21 cellular contexts compared by ENCODE assay signal in genomic region chr4:6770581-6771228, GRCh38. TPM values are rescaled to one million over a fixed set of nuclear protein-coding genes. Genes with fewer than 3 reads are reported as not detected.
DNase-seq lines count a peak whose midpoint lies in the region; ATAC-seq, FAIRE-seq and TF ChIP-seq lines count a peak whose summit lies in the region.
"Had no signal": no experiment of that assay in that cellular context is flagged by ENCODE, and none has a peak within 500 bp of the region (broad histone marks: within the 10 kb centered on the region; RNA-seq: fewer than 3 reads in every experiment).

No MANE protein-coding gene starts in this region.

- dilution Hi-C loops in IMR-90 (cut with HindIII; ENCODE audit: low sequenced_read_pairs, unreplicated experiment) = no loop called here

- intact Hi-C loops in IMR-90 (cut with micrococcal nuclease) (no loop called here), K562 (cut with micrococcal nuclease) (no loop called here), spleen (cut with DNase I; ENCODE audit: low total_unique reads) (no loop called here)

- H3K4ac ChIP-seq in IMR-90 (ENCODE audit: low read depth, low read length) = no peak overlapping the region

- no peaks in the 10 kb centered on the region for H3K36me3 ChIP-seq in IMR-90 (ENCODE audit: control insufficient read depth, insufficient read depth, low read length)
- H3K36me3 ChIP-seq in K562 (ENCODE audit: control insufficient read depth, insufficient read depth, low read length) = no peaks in the 10 kb centered on the region
- H3K36me3 ChIP-seq in spleen = no peaks in the 10 kb centered on the region
- H3K36me3 ChIP-seq: cardiac muscle cell, WERI-Rb-1 had no signal

- H3K14ac ChIP-seq in IMR-90 (replicated peaks; ENCODE audit: low read depth, low read length) = no peak overlapping the region

- H2AK5ac ChIP-seq in IMR-90 (ENCODE audit: low read depth, low read length) = no peak overlapping the region

- FAIRE-seq in K562 (lab: Jason Lieb, UNC) = no peak
- FAIRE-seq: D721Med had no signal

- TF ChIP-seq CTCF in IMR-90 (conservative IDR thresholded peaks at IDR 0.05; ENCODE audit: low read depth, low read length) (no peak), K562 (IDR thresholded peaks at IDR 0.05 in 2 of 3, conservative IDR thresholded peaks at IDR 0.05 in 1 of 3; ENCODE audit: insufficient read depth in 2 of 3, low read depth in 1 of 3, low read length in 3 of 3) (no peak), spleen (IDR thresholded peaks at IDR 0.05 in 8 of 11, conservative IDR thresholded peaks at IDR 0.05 in 3 of 11) (no peak)

- DNase-seq in IMR-90 = no peak
- no peak for DNase-seq in K562 (ENCODE audit: extremely low read depth in 1 of 4, low spot score in 3 of 4)
- peak; percentile 63 for DNase-seq in myocyte (ENCODE audit: low read depth)
- DNase-seq in spleen = peak; percentile 21
- DNase-seq in middle frontal gyrus (ENCODE audit: extremely low spot score, low spot score) = no peak
- DNase-seq: activated CD4-positive, alpha-beta T cell treated with anti-CD3 and anti-CD28 coated beads, Interleukin-2, amount 10 ng/mL, durations not matched to agents 7 days and 5 days; activated naive CD4-positive, alpha-beta T cell treated with anti-CD3 and anti-CD28 coated beads, Interleukin-2, amount 50 U/mL, for 16 hours; H9; NCI-H1048; NCI-H187 treated with DMSO at 0.1 percent for 48 hours; NCI-H2227 treated with DMSO at 0.1 percent for 48 hours; NCI-H748 treated with DMSO at 0.1 percent for 48 hours; nephron progenitor cell; T-helper 9 cell; WERI-Rb-1 had no signal

- no peak for ATAC-seq in IMR-90 (ENCODE audit: low read depth)
- no peak for ATAC-seq in K562
- ATAC-seq in GM21381 (IDR thresholded peaks at IDR 0.05; ENCODE audit: unreplicated experiment) = no peak
- no peak for ATAC-seq in HG03045 (IDR thresholded peaks at IDR 0.05; ENCODE audit: unreplicated experiment)
- ATAC-seq: stimulated activated memory B cell treated with anti-CD40 and anti-IgM and Interleukin-4, amounts not matched to agents 10 μg/mL and 1 μg/mL and 100 μg/mL, for 72 hours had no signal

- H4K8ac ChIP-seq in IMR-90 (ENCODE audit: low read depth in 2 of 2, low read length in 2 of 2) = no peak overlapping the region

- TF ChIP-seq POLR2A in IMR-90 (IDR thresholded peaks at IDR 0.05; ENCODE audit: low read depth, low read length) = no peak
- no peak for TF ChIP-seq POLR2A in K562 (conservative IDR thresholded peaks at IDR 0.05)
- TF ChIP-seq POLR2A in spleen (IDR thresholded peaks at IDR 0.05) = no peak

- H2AFZ ChIP-seq in IMR-90 (replicated peaks; ENCODE audit: low read length, poor library complexity) = peak overlapping the region; percentile 25
- H2AFZ ChIP-seq in K562 (ENCODE audit: low read depth, low read length) = no peak overlapping the region

- no peak overlapping the region for H3K23ac ChIP-seq in IMR-90 (ENCODE audit: low read depth, low read length)

- no peak for TF ChIP-seq EP300 in K562 (IDR thresholded peaks at IDR 0.05; ENCODE audit: low read length)

- H2BK5ac ChIP-seq in IMR-90 (ENCODE audit: low read depth, low read length, poor library complexity, severe bottlenecking) = no peak overlapping the region

- no TSS peak for BruUV-seq in IMR-90 (replicated peaks; lab: Mats Ljungman, UMichigan)
- no TSS peak for BruUV-seq in K562 (replicated peaks; lab: Mats Ljungman, UMichigan)

- CTCF ChIA-PET in IMR-90 (lab: Yijun Ruan, JAX) (interaction anchor here (0.6 kb wide), 1 partner anchor 22 kb away, joined by 3 read pairs; no protein-coding TSS in a partner anchor), K562 (lab: Yijun Ruan, JAX; ENCODE audit: low intra/inter-chr PET ratio) (no interaction called here)

- H3K56ac ChIP-seq in IMR-90 (ENCODE audit: extremely low read depth, insufficient read depth, low read length) = no peak overlapping the region

- H3K4me2 ChIP-seq in IMR-90 (ENCODE audit: low read depth, low read length) (no peak overlapping the region), K562 (ENCODE audit: insufficient read depth, low read length) (no peak overlapping the region)

- no peaks in the 10 kb centered on the region for H3K9me1 ChIP-seq in IMR-90 (ENCODE audit: insufficient read depth, low read length)
- no peaks in the 10 kb centered on the region for H3K9me1 ChIP-seq in K562 (ENCODE audit: control insufficient read depth, insufficient read depth, low read length)

- H3K9me3 ChIP-seq in IMR-90 (ENCODE audit: control insufficient read depth, insufficient read depth, low read length) (no peaks in the 10 kb centered on the region; the same call in 1 of the 2 replicates), K562 (replicated peaks; ENCODE audit: control insufficient read depth, insufficient read depth, low read depth, low read length) (no peaks in the 10 kb centered on the region), spleen (no peaks in the 10 kb centered on the region)

- no peak overlapping the region for H4K5ac ChIP-seq in IMR-90 (ENCODE audit: low read depth, low read length)

- in situ Hi-C loops in IMR-90 (cut with MboI; ENCODE audit: low sequenced_read_pairs) = no loop called here
- in situ Hi-C loops in K562 (cut with MboI) = no loop called here

- H4K20me1 ChIP-seq in IMR-90 (ENCODE audit: insufficient read depth, low read length) (no peaks in the 10 kb centered on the region), K562 (replicated peaks; ENCODE audit: control insufficient read depth, insufficient read depth, low read length) (no peaks in the 10 kb centered on the region)

- no peak overlapping the region for H4K91ac ChIP-seq in IMR-90 (ENCODE audit: insufficient read depth, low read depth, low read length)

- H2BK15ac ChIP-seq in IMR-90 (ENCODE audit: low read depth, low read length) = no peak overlapping the region

- POLR2A ChIA-PET in IMR-90 (lab: Charles Lee; ENCODE audit: unreplicated experiment) (no interaction called here), K562 (lab: Yijun Ruan, JAX) (interaction anchor here (2.3 to 3.3 kb wide), 2 partner anchors 10 to 11 kb away, joined by 8 to 30 read pairs; partner anchors contain the start of gene KIAA0232)

- H2BK20ac ChIP-seq in IMR-90 (ENCODE audit: low read depth, low read length) = no peak overlapping the region

- H3K27me3 ChIP-seq in IMR-90 (ENCODE audit: control insufficient read depth, insufficient read depth, low read length) (peaks cover 23% of the 10 kb centered on the region), K562 (ENCODE audit: control insufficient read depth in 2 of 2, insufficient read depth in 2 of 2, low read length in 2 of 2) (0 out of 5 replicates have a peak, but pooled peaks cover 0 to 8% of the 10 kb centered on the region in 2 experiments), spleen (replicated peaks in 1 of 7) (no peaks in the 10 kb centered on the region)

- no peaks in the 10 kb centered on the region for H3K79me1 ChIP-seq in IMR-90 (ENCODE audit: low read depth in 1 of 2, low read length in 2 of 2)

- H2AK9ac ChIP-seq in IMR-90 (replicated peaks; ENCODE audit: low read depth, low read length, poor library complexity) = no peak overlapping the region

- TF ChIP-seq RAD21 in IMR-90 (IDR thresholded peaks at IDR 0.05; ENCODE audit: low read length) (no peak), K562 (CRISPR knock-in tag; conservative IDR thresholded peaks at IDR 0.05 in 1 of 2, IDR thresholded peaks at IDR 0.05 in 1 of 2) (no peak)

- H3K79me2 ChIP-seq in K562 (ENCODE audit: control insufficient read depth, insufficient read depth, low read length) = no peaks in the 10 kb centered on the region

- H2BK120ac ChIP-seq in IMR-90 (ENCODE audit: low read depth, low read length) = no peak overlapping the region

- H3K4me3 ChIP-seq in IMR-90 (ENCODE audit: insufficient read depth, low read depth, low read length) (no peak overlapping the region), K562 (no peak overlapping the region), spleen (no peak overlapping the region)
- H3K4me3 ChIP-seq: cardiac muscle cell, skin epidermis had no signal

- no peak overlapping the region for H3K18ac ChIP-seq in IMR-90 (ENCODE audit: low read depth, low read length)

- H3K4me1 ChIP-seq in IMR-90 (ENCODE audit: control insufficient read depth, insufficient read depth, low read length) = peaks cover 3% of the 10 kb centered on the region
- H3K4me1 ChIP-seq in K562 (replicated peaks in 1 of 2; ENCODE audit: control insufficient read depth in 2 of 2, insufficient read depth in 2 of 2, low read length in 2 of 2) = peaks cover 12 to 20% of the 10 kb centered on the region in 2 experiments
- peaks cover 0 to 28% (median 18%) of the 10 kb centered on the region in 6 donors for H3K4me1 ChIP-seq in spleen

- H3K9ac ChIP-seq in IMR-90 (ENCODE audit: low read depth, low read length) = no peak overlapping the region
- H3K9ac ChIP-seq in K562 (ENCODE audit: insufficient read depth in 1 of 2, low read depth in 2 of 2, low read length in 2 of 2) = peak overlapping the region in 1 of 2 experiments; percentile 48; a peak in 1 of 4 replicates

- WGBS in IMR-90 (ENCODE audit: extremely low coverage in 2 of 2, insufficient read length in 1 of 2), 2 experiments = 83% methylated on average over 1 of the region's 7 CpGs; no CpG with 5 or more reads in 1 of the 2 experiments
- 37% methylated on average over 7 of the region's 7 CpGs for WGBS in K562 (ENCODE audit: insufficient coverage, low coverage, missing lambda C conversion rate)
- 92 to 97% (median 95%) methylated on average over 6 to 7 of the region's 7 CpGs for WGBS in spleen, 5 donors

- H3K27ac ChIP-seq in IMR-90 (ENCODE audit: insufficient read depth, low read length) (no peak overlapping the region), K562 (ENCODE audit: extremely low read depth, low read depth, low read length) (no peak overlapping the region), spleen (no peak overlapping the region)
- H3K27ac ChIP-seq: cardiac muscle cell, WERI-Rb-1 had no signal

RNA-seq across cellular contexts. Expression of gene KIAA0232, which starts 11.8 kb away (rescaled TPM):
- total RNA-seq in IMR-90 (2012; rRNA removed) (19.5 and 23.1 TPM in 2 replicates), K562 (2014; rRNA removed) (9.0 and 9.5 TPM in 2 replicates), K562 (2014; rRNA removed; fragmentation: Illumina TruSeq; extraction: Trizol) (16.0 and 18.7 TPM in 2 replicates), K562 (2015; rRNA removed; fragmentation: Illumina TruSeq; extraction: Trizol) (13.0 and 13.6 TPM in 2 replicates), K562 (2021) (14.7 TPM in 2 replicates), myocyte (64.2 and 73.7 TPM in 2 replicates), spleen (10 to 100 TPM; 28.0 to 50.6 (median 46.7) TPM)
- polyA plus RNA-seq in IMR-90 (2012; rRNA removed) (5.8 and 6.8 TPM in 2 replicates), K562 (2011; rRNA removed) (17.4 and 17.9 TPM in 2 replicates), K562 (2014; fragmentation: Illumina TruSeq; extraction: Trizol) (11.8 and 13.0 TPM in 2 replicates), K562 (2014; fragmentation: Nextera tagmentation; extraction: Ambion mirVana) (1 to 10 TPM; 3.5 to 4.2 TPM), K562 (2014; rRNA removed) (10.1 and 11.9 TPM in 2 replicates), spleen (1 to 10 TPM; 3.2 to 5.9 (median 3.3) TPM)
- 1.8 and 4.3 TPM in 2 replicates for polyA plus RNA-seq in IMR-90 (2012; cell fraction: cytosol; rRNA removed)
- polyA plus RNA-seq in IMR-90 (2012; cell fraction: nucleus; rRNA removed; ENCODE audit: low replicate concordance) = 3.7 and 10.2 TPM in 2 replicates
- total RNA-seq in K562 (2011; cell fraction: chromatin; rRNA removed; ENCODE audit: low replicate concordance) = 83.2 and 85.7 TPM in 2 replicates
- total RNA-seq in K562 (2011; cell fraction: nucleolus; rRNA removed) = 15.8 and 19.9 TPM in 2 replicates
- 25.1 and 27.5 TPM in 2 replicates for total RNA-seq in K562 (2011; cell fraction: nucleoplasm; rRNA removed)
- 6.1 and 8.0 TPM in 2 replicates for polyA plus RNA-seq in K562 (2011; cell fraction: cytosol; rRNA removed)
- polyA plus RNA-seq in K562 (2011; cell fraction: nucleus; rRNA removed) = 14.6 and 18.0 TPM in 2 replicates
- polyA plus RNA-seq in K562 (2012) = 7.9 and 12.6 TPM in 2 replicates
- polyA minus RNA-seq in K562 (2011; rRNA and poly(A)+ RNA removed) = 26.5 and 30.1 TPM in 2 replicates
- polyA minus RNA-seq in K562 (2011; cell fraction: cytosol; rRNA and poly(A)+ RNA removed) = 7.4 and 10.6 TPM in 2 replicates
- polyA minus RNA-seq in K562 (2011; cell fraction: nucleus; rRNA and poly(A)+ RNA removed) = 15.9 and 24.1 TPM in 2 replicates
- 16.5 TPM for polyA plus RNA-seq in myocyte (2012)

RNA-seq across cellular contexts. Expression of gene BLOC1S4, which starts 54.7 kb away (rescaled TPM):
- 8.8 and 13.3 TPM in 2 replicates for total RNA-seq in IMR-90 (2012; rRNA removed)
- 22.1 and 24.2 TPM in 2 replicates for polyA plus RNA-seq in IMR-90 (2012; rRNA removed)
- polyA plus RNA-seq in IMR-90 (2012; cell fraction: cytosol; rRNA removed) = 7.3 and 27.7 TPM in 2 replicates
- polyA plus RNA-seq in IMR-90 (2012; cell fraction: nucleus; rRNA removed; ENCODE audit: low replicate concordance) = 8.6 and 17.4 TPM in 2 replicates
- 9.9 and 18.6 TPM in 2 replicates for total RNA-seq in K562 (2011; cell fraction: chromatin; rRNA removed; ENCODE audit: low replicate concordance)
- total RNA-seq in K562 (2011; cell fraction: nucleolus; rRNA removed) = 25.1 and 30.5 TPM in 2 replicates
- 18.3 and 23.1 TPM in 2 replicates for total RNA-seq in K562 (2011; cell fraction: nucleoplasm; rRNA removed)
- 31.6 and 38.3 TPM in 2 replicates for total RNA-seq in K562 (2014; rRNA removed)
- 10.0 and 11.2 TPM in 2 replicates for total RNA-seq in K562 (2014; rRNA removed; fragmentation: Illumina TruSeq; extraction: Trizol)
- total RNA-seq in K562 (2015; rRNA removed; fragmentation: Illumina TruSeq; extraction: Trizol) = 10.5 and 10.8 TPM in 2 replicates
- total RNA-seq in K562 (2021) = 29.4 and 31.1 TPM in 2 replicates
- polyA plus RNA-seq in K562 (2011; rRNA removed) = 21.0 and 25.5 TPM in 2 replicates
- polyA plus RNA-seq in K562 (2011; cell fraction: cytosol; rRNA removed) = 27.6 and 61.0 TPM in 2 replicates
- 14.4 and 23.7 TPM in 2 replicates for polyA plus RNA-seq in K562 (2011; cell fraction: nucleus; rRNA removed)
- 20.7 and 24.2 TPM in 2 replicates for polyA plus RNA-seq in K562 (2012)
- 10.3 and 15.0 TPM in 2 replicates for polyA plus RNA-seq in K562 (2014; fragmentation: Illumina TruSeq; extraction: Trizol)
- polyA plus RNA-seq in K562 (2014; fragmentation: Nextera tagmentation; extraction: Ambion mirVana) = 1 to 10 TPM; 3.1 to 3.9 TPM
- polyA plus RNA-seq in K562 (2014; rRNA removed) = 30.9 and 37.3 TPM in 2 replicates
- 5.4 and 8.9 TPM in 2 replicates for polyA minus RNA-seq in K562 (2011; rRNA and poly(A)+ RNA removed)
- polyA minus RNA-seq in K562 (2011; cell fraction: cytosol; rRNA and poly(A)+ RNA removed) = 9.5 and 11.1 TPM in 2 replicates
- 10.4 and 14.2 TPM in 2 replicates for polyA minus RNA-seq in K562 (2011; cell fraction: nucleus; rRNA and poly(A)+ RNA removed)
- 32.8 and 35.1 TPM in 2 replicates for total RNA-seq in myocyte
- 16.0 TPM for polyA plus RNA-seq in myocyte (2012)
- total RNA-seq in spleen = 10 to 100 TPM; 13.4 to 24.2 (median 16.7) TPM
- polyA plus RNA-seq in spleen = 10 to 100 TPM; 19.6 to 22.8 (median 20.3) TPM

Comparison
In these comparisons a context has a peak if more than half of its experiments do, and no peak if none do; other contexts are left out.
1. DNase-seq: peak in myocyte (single experiment) and spleen (single experiment); none in IMR-90 (single experiment), K562 (0 of 4) and middle frontal gyrus (single experiment).